In the genomic region with DNA sequence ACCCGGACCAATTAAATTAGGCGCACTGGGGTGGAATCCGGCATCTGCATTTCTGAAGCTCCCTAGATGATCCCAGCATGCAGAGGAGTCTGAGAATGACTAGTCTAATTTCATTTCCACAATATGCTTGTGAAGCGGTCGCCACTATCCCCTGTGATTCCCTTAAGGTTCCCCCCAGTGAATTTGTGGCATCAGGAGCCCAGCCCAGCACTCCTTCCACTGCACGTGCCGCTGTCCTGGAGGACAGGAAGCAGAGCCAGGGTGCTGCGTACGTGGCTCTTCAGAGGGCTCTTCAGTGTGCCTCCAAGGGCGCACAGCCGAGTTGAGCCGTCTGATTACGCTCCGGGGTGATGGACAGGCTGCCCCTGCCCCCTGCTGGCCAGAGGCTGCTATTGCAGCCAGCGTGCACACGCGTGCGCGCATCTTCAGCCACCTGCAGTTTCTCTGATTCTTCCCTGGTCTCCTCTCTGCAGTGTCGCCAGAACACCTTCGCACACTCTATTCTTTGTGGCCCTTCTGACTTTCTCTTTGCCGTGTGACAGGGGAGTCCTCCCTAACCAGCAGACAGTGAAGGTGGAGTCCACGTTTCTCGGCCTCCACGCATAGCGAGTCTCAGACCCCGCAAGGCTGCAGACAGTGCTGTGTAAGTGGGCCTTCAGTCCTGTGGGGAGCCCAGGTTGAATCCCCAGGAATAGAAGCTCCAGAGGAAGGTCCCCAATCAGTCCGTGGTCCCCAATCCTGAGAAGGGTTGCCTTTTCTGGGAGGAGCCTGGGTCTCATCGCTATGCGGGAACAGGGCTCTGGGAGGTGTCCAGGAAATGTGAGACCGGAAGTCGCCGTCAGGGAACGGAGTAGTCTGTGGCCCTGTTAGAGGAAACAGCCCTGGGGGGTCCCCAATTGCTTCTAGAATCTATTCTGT, we compare ENCODE assay signal across 1 cellular context.
A peak's percentile ranks its signal among the peaks of the same experiment; 100 is the strongest.
TF ChIP-seq lines count a peak whose summit lies in the region.

No MANE protein-coding gene starts in this region.

TF ChIP-seq in GM12878, 131 proteins besides CTCF, POLR2A, EP300 and RAD21 (continued from another document):
- TF ChIP-seq, protein P1, sequence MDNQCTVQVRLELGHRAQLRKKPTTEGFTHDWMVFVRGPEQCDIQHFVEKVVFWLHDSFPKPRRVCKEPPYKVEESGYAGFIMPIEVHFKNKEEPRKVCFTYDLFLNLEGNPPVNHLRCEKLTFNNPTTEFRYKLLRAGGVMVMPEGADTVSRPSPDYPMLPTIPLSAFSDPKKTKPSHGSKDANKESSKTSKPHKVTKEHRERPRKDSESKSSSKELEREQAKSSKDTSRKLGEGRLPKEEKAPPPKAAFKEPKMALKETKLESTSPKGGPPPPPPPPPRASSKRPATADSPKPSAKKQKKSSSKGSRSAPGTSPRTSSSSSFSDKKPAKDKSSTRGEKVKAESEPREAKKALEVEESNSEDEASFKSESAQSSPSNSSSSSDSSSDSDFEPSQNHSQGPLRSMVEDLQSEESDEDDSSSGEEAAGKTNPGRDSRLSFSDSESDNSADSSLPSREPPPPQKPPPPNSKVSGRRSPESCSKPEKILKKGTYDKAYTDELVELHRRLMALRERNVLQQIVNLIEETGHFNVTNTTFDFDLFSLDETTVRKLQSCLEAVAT (IDR thresholded peaks at IDR 0.05), result peak; percentile 97
- TF ChIP-seq MEF2B (IDR thresholded peaks at IDR 0.05; ENCODE audit: partially characterized antibody, poor library complexity, severe bottlenecking) (peak; percentile 65), FOS (IDR thresholded peaks at IDR 0.05; ENCODE audit: borderline replicate concordance, extremely low read depth, insufficient read length) (no peak), NBN (IDR thresholded peaks at IDR 0.05) (peak; percentile 82), MYC (IDR thresholded peaks at IDR 0.05; ENCODE audit: insufficient read depth, insufficient read length, insufficient replicate concordance, low read length, severe bottlenecking) (peak; percentile 47), RELA (IDR thresholded peaks at IDR 0.05; ENCODE audit: borderline replicate concordance, partially characterized antibody) (peak; percentile 24), NR2C2 (IDR thresholded peaks at IDR 0.05; ENCODE audit: borderline replicate concordance, control insufficient read depth, insufficient read length, low read depth) (no peak), EED (IDR thresholded peaks at IDR 0.05; ENCODE audit: low read depth) (peak; percentile 36; the same call in 1 of the 2 replicates), YY1 (IDR thresholded peaks at IDR 0.05; ENCODE audit: low read depth, low read length) (peak; percentile 74), CHD2 (IDR thresholded peaks at IDR 0.05; ENCODE audit: borderline replicate concordance, low read depth, low read length) (0 out of 2 replicates have a peak, but pooled peaks have one; percentile 32), SMARCA5 (IDR thresholded peaks at IDR 0.05) (peak; percentile 97), STAT1 (conservative IDR thresholded peaks at IDR 0.05) (peak; percentile 87; the same call in 1 of the 2 replicates), ESRRA (IDR thresholded peaks at IDR 0.05; ENCODE audit: low read length) (peak; percentile 68; the same call in 1 of the 2 replicates), IRF4 (IDR thresholded peaks at IDR 0.05; ENCODE audit: low read depth, low read length) (peak; percentile 67), KLF5 (IDR thresholded peaks at IDR 0.05; ENCODE audit: partially characterized antibody) (peak; percentile 49), LARP7 (IDR thresholded peaks at IDR 0.05) (peak; percentile 85), NRF1 (conservative IDR thresholded peaks at IDR 0.05; ENCODE audit: low read depth, low read length) (0 out of 2 replicates have a peak, but pooled peaks have one; percentile 8), HDGF (IDR thresholded peaks at IDR 0.05) (peak; percentile 95; the same call in 1 of the 2 replicates)
- TF ChIP-seq, protein P2, sequence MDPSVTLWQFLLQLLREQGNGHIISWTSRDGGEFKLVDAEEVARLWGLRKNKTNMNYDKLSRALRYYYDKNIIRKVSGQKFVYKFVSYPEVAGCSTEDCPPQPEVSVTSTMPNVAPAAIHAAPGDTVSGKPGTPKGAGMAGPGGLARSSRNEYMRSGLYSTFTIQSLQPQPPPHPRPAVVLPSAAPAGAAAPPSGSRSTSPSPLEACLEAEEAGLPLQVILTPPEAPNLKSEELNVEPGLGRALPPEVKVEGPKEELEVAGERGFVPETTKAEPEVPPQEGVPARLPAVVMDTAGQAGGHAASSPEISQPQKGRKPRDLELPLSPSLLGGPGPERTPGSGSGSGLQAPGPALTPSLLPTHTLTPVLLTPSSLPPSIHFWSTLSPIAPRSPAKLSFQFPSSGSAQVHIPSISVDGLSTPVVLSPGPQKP (IDR thresholded peaks at IDR 0.05; ENCODE audit: low read depth, low read length), result 0 out of 2 replicates have a peak, but pooled peaks have one; percentile 19
- TF ChIP-seq, protein P3, sequence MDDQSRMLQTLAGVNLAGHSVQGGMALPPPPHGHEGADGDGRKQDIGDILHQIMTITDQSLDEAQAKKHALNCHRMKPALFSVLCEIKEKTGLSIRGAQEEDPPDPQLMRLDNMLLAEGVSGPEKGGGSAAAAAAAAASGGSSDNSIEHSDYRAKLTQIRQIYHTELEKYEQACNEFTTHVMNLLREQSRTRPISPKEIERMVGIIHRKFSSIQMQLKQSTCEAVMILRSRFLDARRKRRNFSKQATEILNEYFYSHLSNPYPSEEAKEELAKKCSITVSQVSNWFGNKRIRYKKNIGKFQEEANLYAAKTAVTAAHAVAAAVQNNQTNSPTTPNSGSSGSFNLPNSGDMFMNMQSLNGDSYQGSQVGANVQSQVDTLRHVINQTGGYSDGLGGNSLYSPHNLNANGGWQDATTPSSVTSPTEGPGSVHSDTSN (IDR thresholded peaks at IDR 0.05; ENCODE audit: insufficient replicate concordance, low read depth, low read length), result peak; percentile 84
- TF ChIP-seq, protein P4, sequence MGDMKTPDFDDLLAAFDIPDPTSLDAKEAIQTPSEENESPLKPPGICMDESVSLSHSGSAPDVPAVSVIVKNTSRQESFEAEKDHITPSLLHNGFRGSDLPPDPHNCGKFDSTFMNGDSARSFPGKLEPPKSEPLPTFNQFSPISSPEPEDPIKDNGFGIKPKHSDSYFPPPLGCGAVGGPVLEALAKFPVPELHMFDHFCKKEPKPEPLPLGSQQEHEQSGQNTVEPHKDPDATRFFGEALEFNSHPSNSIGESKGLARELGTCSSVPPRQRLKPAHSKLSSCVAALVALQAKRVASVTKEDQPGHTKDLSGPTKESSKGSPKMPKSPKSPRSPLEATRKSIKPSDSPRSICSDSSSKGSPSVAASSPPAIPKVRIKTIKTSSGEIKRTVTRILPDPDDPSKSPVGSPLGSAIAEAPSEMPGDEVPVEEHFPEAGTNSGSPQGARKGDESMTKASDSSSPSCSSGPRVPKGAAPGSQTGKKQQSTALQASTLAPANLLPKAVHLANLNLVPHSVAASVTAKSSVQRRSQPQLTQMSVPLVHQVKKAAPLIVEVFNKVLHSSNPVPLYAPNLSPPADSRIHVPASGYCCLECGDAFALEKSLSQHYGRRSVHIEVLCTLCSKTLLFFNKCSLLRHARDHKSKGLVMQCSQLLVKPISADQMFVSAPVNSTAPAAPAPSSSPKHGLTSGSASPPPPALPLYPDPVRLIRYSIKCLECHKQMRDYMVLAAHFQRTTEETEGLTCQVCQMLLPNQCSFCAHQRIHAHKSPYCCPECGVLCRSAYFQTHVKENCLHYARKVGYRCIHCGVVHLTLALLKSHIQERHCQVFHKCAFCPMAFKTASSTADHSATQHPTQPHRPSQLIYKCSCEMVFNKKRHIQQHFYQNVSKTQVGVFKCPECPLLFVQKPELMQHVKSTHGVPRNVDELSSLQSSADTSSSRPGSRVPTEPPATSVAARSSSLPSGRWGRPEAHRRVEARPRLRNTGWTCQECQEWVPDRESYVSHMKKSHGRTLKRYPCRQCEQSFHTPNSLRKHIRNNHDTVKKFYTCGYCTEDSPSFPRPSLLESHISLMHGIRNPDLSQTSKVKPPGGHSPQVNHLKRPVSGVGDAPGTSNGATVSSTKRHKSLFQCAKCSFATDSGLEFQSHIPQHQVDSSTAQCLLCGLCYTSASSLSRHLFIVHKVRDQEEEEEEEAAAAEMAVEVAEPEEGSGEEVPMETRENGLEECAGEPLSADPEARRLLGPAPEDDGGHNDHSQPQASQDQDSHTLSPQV (IDR thresholded peaks at IDR 0.05), result no peak; the same call in 1 of the 2 replicates
- TF ChIP-seq, protein P5, sequence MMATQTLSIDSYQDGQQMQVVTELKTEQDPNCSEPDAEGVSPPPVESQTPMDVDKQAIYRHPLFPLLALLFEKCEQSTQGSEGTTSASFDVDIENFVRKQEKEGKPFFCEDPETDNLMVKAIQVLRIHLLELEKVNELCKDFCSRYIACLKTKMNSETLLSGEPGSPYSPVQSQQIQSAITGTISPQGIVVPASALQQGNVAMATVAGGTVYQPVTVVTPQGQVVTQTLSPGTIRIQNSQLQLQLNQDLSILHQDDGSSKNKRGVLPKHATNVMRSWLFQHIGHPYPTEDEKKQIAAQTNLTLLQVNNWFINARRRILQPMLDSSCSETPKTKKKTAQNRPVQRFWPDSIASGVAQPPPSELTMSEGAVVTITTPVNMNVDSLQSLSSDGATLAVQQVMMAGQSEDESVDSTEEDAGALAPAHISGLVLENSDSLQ (IDR thresholded peaks at IDR 0.05), result peak; percentile 93
- TF ChIP-seq, protein P6, sequence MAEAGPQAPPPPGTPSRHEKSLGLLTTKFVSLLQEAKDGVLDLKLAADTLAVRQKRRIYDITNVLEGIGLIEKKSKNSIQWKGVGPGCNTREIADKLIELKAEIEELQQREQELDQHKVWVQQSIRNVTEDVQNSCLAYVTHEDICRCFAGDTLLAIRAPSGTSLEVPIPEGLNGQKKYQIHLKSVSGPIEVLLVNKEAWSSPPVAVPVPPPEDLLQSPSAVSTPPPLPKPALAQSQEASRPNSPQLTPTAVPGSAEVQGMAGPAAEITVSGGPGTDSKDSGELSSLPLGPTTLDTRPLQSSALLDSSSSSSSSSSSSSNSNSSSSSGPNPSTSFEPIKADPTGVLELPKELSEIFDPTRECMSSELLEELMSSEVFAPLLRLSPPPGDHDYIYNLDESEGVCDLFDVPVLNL (IDR thresholded peaks at IDR 0.05; ENCODE audit: low read depth, low read length), result no peak
- TF ChIP-seq, protein P7, sequence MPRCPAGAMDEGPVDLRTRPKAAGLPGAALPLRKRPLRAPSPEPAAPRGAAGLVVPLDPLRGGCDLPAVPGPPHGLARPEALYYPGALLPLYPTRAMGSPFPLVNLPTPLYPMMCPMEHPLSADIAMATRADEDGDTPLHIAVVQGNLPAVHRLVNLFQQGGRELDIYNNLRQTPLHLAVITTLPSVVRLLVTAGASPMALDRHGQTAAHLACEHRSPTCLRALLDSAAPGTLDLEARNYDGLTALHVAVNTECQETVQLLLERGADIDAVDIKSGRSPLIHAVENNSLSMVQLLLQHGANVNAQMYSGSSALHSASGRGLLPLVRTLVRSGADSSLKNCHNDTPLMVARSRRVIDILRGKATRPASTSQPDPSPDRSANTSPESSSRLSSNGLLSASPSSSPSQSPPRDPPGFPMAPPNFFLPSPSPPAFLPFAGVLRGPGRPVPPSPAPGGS (IDR thresholded peaks at IDR 0.05; ENCODE audit: borderline replicate concordance, insufficient read depth, low read depth, low read length, poor library complexity, severe bottlenecking), result no peak
